Comparison of ENCODE assay signal across 19 cellular contexts in genomic region chr12:132740652-132741051, GRCh38. TPM values are rescaled to one million over a fixed set of nuclear protein-coding genes. Genes with fewer than 3 reads are reported as not detected.
A peak's percentile ranks its signal among the peaks of the same experiment; 100 is the strongest.
DNase-seq lines count a peak whose midpoint lies in the region; ATAC-seq, FAIRE-seq and TF ChIP-seq lines count a peak whose summit lies in the region.
"Had no signal": no experiment of that assay in that cellular context is flagged by ENCODE, and none has a peak within 500 bp of the region (broad histone marks: within the 10 kb centered on the region; RNA-seq: fewer than 3 reads in every experiment).

No MANE protein-coding gene starts in this region.

- H3K4me1 ChIP-seq in cardiac muscle cell (ENCODE audit: low read depth) (peaks cover 6% of the 10 kb centered on the region), kidney (ENCODE audit: control insufficient read depth in 1 of 2, insufficient read depth in 1 of 2, low read depth in 1 of 2, low read length in 2 of 2) (no peaks in the 10 kb centered on the region), Karpas-422 (ENCODE audit: low read length) (no peaks in the 10 kb centered on the region), ovary (ENCODE audit: insufficient read depth) (no peaks in the 10 kb centered on the region)
- H3K4me1 ChIP-seq: SJSA1 had no signal

- no peak for TF ChIP-seq EP300 in ovary (IDR thresholded peaks at IDR 0.05)

- H3K27ac Mint-ChIP-seq in central memory CD8-positive, alpha-beta T cell (ENCODE audit: low read depth), result peak overlapping the region; percentile 64
- H3K27ac Mint-ChIP-seq in stimulated activated naive B cell treated with anti-CD40 and anti-IgM and Interleukin-4, amounts not matched to agents 10 μg/mL and 1 μg/mL and 100 μg/mL, for 72 hours, result peak overlapping the region; percentile 21
- H3K27ac Mint-ChIP-seq: HFFc6 had no signal

- H3K27me3 Mint-ChIP-seq in central memory CD8-positive, alpha-beta T cell, result no peaks in the 10 kb centered on the region
- no peaks in the 10 kb centered on the region for H3K27me3 Mint-ChIP-seq in stimulated activated naive B cell treated with anti-CD40 and anti-IgM and Interleukin-4, amounts not matched to agents 10 μg/mL and 1 μg/mL and 100 μg/mL, for 72 hours

- intact Hi-C loops in kidney (cut with DNase I), result no loop called here
- intact Hi-C loops in ovary (cut with DNase I), result no loop called here

- H3K9me3 ChIP-seq in cardiac muscle cell (ENCODE audit: low read depth), result no peaks in the 10 kb centered on the region
- no peaks in the 10 kb centered on the region for H3K9me3 ChIP-seq in kidney (ENCODE audit: control insufficient read depth in 1 of 2, low read length in 2 of 2)
- no peaks in the 10 kb centered on the region for H3K9me3 ChIP-seq in Karpas-422 (ENCODE audit: low read length)
- no peaks in the 10 kb centered on the region for H3K9me3 ChIP-seq in ovary
- H3K9me3 ChIP-seq: SJSA1 had no signal

- 81 to 84% (median 83%) methylated on average over 11 of the region's 11 CpGs for WGBS in ovary, 3 donors

- peaks cover 63% of the 10 kb centered on the region for H3K36me3 Mint-ChIP-seq in central memory CD8-positive, alpha-beta T cell (ENCODE audit: insufficient read depth)
- H3K36me3 Mint-ChIP-seq in stimulated activated naive B cell treated with anti-CD40 and anti-IgM and Interleukin-4, amounts not matched to agents 10 μg/mL and 1 μg/mL and 100 μg/mL, for 72 hours, result peaks cover 49 to 72% of the 10 kb centered on the region in 2 donors

- H3K9ac ChIP-seq in kidney (ENCODE audit: low read length in 2 of 2) (no peak overlapping the region), Karpas-422 (ENCODE audit: low read length) (no peak overlapping the region)
- H3K9ac ChIP-seq: KMS-11 had no signal

- no peak for DNase-seq in central memory CD8-positive, alpha-beta T cell (ENCODE audit: low spot score in 2 of 2)
- DNase-seq in cardiac muscle cell (ENCODE audit: low read depth in 1 of 2, low spot score in 1 of 2) (no peak), kidney (peak; percentile 64), Karpas-422 (no peak), ovary (no peak), NCI-H187 (lab: John Stamatoyannopoulos, UW) (no peak)
- DNase-seq in stimulated activated naive B cell treated with anti-CD40 and anti-IgM and Interleukin-4, amounts not matched to agents 10 μg/mL and 1 μg/mL and 100 μg/mL, for 72 hours, result no peak
- DNase-seq: ACHN, AML-193, DND-41, HFFc6, NCI-H1417, NCI-H1930, NCI-H345, NCI-H524 treated with DMSO at 0.1 percent for 48 hours had no signal

- H3K27me3 ChIP-seq in cardiac muscle cell, result no peaks in the 10 kb centered on the region
- no peaks in the 10 kb centered on the region for H3K27me3 ChIP-seq in Karpas-422 (ENCODE audit: low read length)
- no peaks in the 10 kb centered on the region for H3K27me3 ChIP-seq in ovary
- H3K27me3 ChIP-seq: SJSA1 had no signal

- TF ChIP-seq CTCF in cardiac muscle cell (IDR thresholded peaks at IDR 0.05; ENCODE audit: low read depth, low read length) (no peak), kidney (IDR thresholded peaks at IDR 0.05; ENCODE audit: borderline replicate concordance, extremely low read depth, insufficient read depth) (no peak), ovary (IDR thresholded peaks at IDR 0.05) (no peak)

- peaks cover 23% of the 10 kb centered on the region for H3K4me1 Mint-ChIP-seq in central memory CD8-positive, alpha-beta T cell
- peaks cover 10 to 14% of the 10 kb centered on the region in 2 donors for H3K4me1 Mint-ChIP-seq in stimulated activated naive B cell treated with anti-CD40 and anti-IgM and Interleukin-4, amounts not matched to agents 10 μg/mL and 1 μg/mL and 100 μg/mL, for 72 hours

- no peak for TF ChIP-seq POLR2A in ovary (IDR thresholded peaks at IDR 0.05)

- no peak for FAIRE-seq in kidney (lab: Jason Lieb, UNC)
- FAIRE-seq: H54 had no signal

- H3K4me2 ChIP-seq in Karpas-422 (ENCODE audit: low read depth, low read length, poor library complexity, severe bottlenecking), result no peak overlapping the region
- H3K4me2 ChIP-seq: KMS-11 had no signal

- no peak overlapping the region for H3K4me3 Mint-ChIP-seq in central memory CD8-positive, alpha-beta T cell
- no peak overlapping the region for H3K4me3 Mint-ChIP-seq in stimulated activated naive B cell treated with anti-CD40 and anti-IgM and Interleukin-4, amounts not matched to agents 10 μg/mL and 1 μg/mL and 100 μg/mL, for 72 hours
- H3K4me3 Mint-ChIP-seq: HFFc6 had no signal

- H3K79me2 ChIP-seq in Karpas-422 (ENCODE audit: low read length), result peaks cover 45% of the 10 kb centered on the region

- H3K4me3 ChIP-seq in cardiac muscle cell, result no peak overlapping the region
- H3K4me3 ChIP-seq in kidney (ENCODE audit: low read length in 2 of 2), result no peak overlapping the region
- no peak overlapping the region for H3K4me3 ChIP-seq in Karpas-422 (ENCODE audit: low read length)
- H3K4me3 ChIP-seq in ovary, result no peak overlapping the region
- H3K4me3 ChIP-seq: SJSA1 had no signal

- 0 out of 2 replicates have a peak, but pooled peaks cover 4% of the 10 kb centered on the region for H4K20me1 ChIP-seq in Karpas-422 (ENCODE audit: insufficient read depth, low read depth, low read length)

- H2AFZ ChIP-seq in Karpas-422 (ENCODE audit: low read length), result no peak overlapping the region

- no peaks in the 10 kb centered on the region for H3K9me3 Mint-ChIP-seq in central memory CD8-positive, alpha-beta T cell
- H3K9me3 Mint-ChIP-seq in stimulated activated naive B cell treated with anti-CD40 and anti-IgM and Interleukin-4, amounts not matched to agents 10 μg/mL and 1 μg/mL and 100 μg/mL, for 72 hours, result peaks cover 3 to 5% of the 10 kb centered on the region in 2 donors
- H3K9me3 Mint-ChIP-seq: HFFc6 had no signal

- H3K27ac ChIP-seq in cardiac muscle cell, result peak overlapping the region; percentile 79
- H3K27ac ChIP-seq in kidney (ENCODE audit: low read depth in 2 of 2, low read length in 2 of 2), result no peak overlapping the region
- H3K27ac ChIP-seq in Karpas-422 (ENCODE audit: low read length), result no peak overlapping the region
- no peak overlapping the region for H3K27ac ChIP-seq in ovary
- H3K27ac ChIP-seq: C4-2B, KMS-11, SJSA1 had no signal

- H3K36me3 ChIP-seq in cardiac muscle cell, result peaks cover 65% of the 10 kb centered on the region
- H3K36me3 ChIP-seq in kidney (ENCODE audit: control insufficient read depth in 1 of 2, insufficient read depth in 2 of 2, low read length in 2 of 2), result peaks cover 40 to 77% of the 10 kb centered on the region in 2 donors
- H3K36me3 ChIP-seq in Karpas-422 (ENCODE audit: insufficient read depth, low read length), result peaks cover 73% of the 10 kb centered on the region
- H3K36me3 ChIP-seq in ovary, result no peaks in the 10 kb centered on the region

- H3K9me2 ChIP-seq in Karpas-422 (replicated peaks; ENCODE audit: insufficient read depth, low read length), result no peaks in the 10 kb centered on the region

- ATAC-seq in central memory CD8-positive, alpha-beta T cell (replicated peaks; ENCODE audit: extremely low read depth, poor library complexity, severe bottlenecking), result no peak
- ATAC-seq in stimulated activated naive B cell treated with anti-CD40 and anti-IgM and Interleukin-4, amounts not matched to agents 10 μg/mL and 1 μg/mL and 100 μg/mL, for 72 hours (replicated peaks), result no peak

RNA-seq across cellular contexts. Expression of gene ANKLE2, which starts 21.0 kb away (rescaled TPM):
- total RNA-seq in cardiac muscle cell (37.2 and 37.9 TPM in 2 replicates), kidney (57.3 TPM), ovary (10 to 100 TPM; 39.2 to 82.0 (median 43.7) TPM)
- polyA plus RNA-seq in cardiac muscle cell (27.8 and 37.1 TPM in 2 replicates), kidney (ENCODE audit: insufficient read depth, low read depth, low replicate concordance) (14.6 TPM), ovary (10 to 100 TPM; 30.5 to 34.0 TPM)
- total RNA-seq in Karpas-422 (2014; rRNA removed; shearing (Covaris generic); ENCODE audit: low replicate concordance), result 42.7 and 47.9 TPM in 2 replicates

RNA-seq across cellular contexts. Expression of gene PGAM5, which starts 30.0 kb away (rescaled TPM):
- total RNA-seq in cardiac muscle cell (23.8 and 42.0 TPM in 2 replicates), kidney (33.5 TPM), ovary (10 to 100 TPM; 15.6 to 33.9 (median 21.0) TPM)
- polyA plus RNA-seq in cardiac muscle cell (18.4 and 28.5 TPM in 2 replicates), kidney (ENCODE audit: insufficient read depth, low read depth, low replicate concordance) (19.4 TPM), ovary (1 to 10 TPM; 8.0 to 9.0 TPM)
- total RNA-seq in Karpas-422 (2014; rRNA removed; shearing (Covaris generic); ENCODE audit: low replicate concordance), result 42.5 and 63.2 TPM in 2 replicates

RNA-seq across cellular contexts. Expression of gene PXMP2, which starts 53.3 kb away (rescaled TPM):
- 41.6 and 87.8 TPM in 2 replicates for total RNA-seq in cardiac muscle cell
- 70.1 and 111 TPM in 2 replicates for polyA plus RNA-seq in cardiac muscle cell
- total RNA-seq in kidney, result 23.4 TPM
- 90.9 TPM for polyA plus RNA-seq in kidney (ENCODE audit: insufficient read depth, low read depth, low replicate concordance)
- total RNA-seq in Karpas-422 (2014; rRNA removed; shearing (Covaris generic); ENCODE audit: low replicate concordance), result 33.2 and 35.5 TPM in 2 replicates
- total RNA-seq in ovary, result 10 to 100 TPM; 23.6 to 45.0 (median 27.4) TPM
- 10 to 100 TPM; 12.4 to 37.1 TPM for polyA plus RNA-seq in ovary

RNA-seq across cellular contexts. Expression of gene POLE, which starts 53.5 kb away (rescaled TPM):
- total RNA-seq in cardiac muscle cell, result 20.1 and 46.1 TPM in 2 replicates
- 13.3 and 19.3 TPM in 2 replicates for polyA plus RNA-seq in cardiac muscle cell
- 23.0 TPM for total RNA-seq in kidney
- 5.3 TPM for polyA plus RNA-seq in kidney (ENCODE audit: insufficient read depth, low read depth, low replicate concordance)
- 37.9 and 49.5 TPM in 2 replicates for total RNA-seq in Karpas-422 (2014; rRNA removed; shearing (Covaris generic); ENCODE audit: low replicate concordance)
- 10 to 100 TPM; 12.5 to 34.7 (median 27.3) TPM for total RNA-seq in ovary
- 10 to 100 TPM; 15.2 to 16.8 TPM for polyA plus RNA-seq in ovary
